Comparison of ENCODE assay signal across 8 cellular contexts in genomic region chr6:157940375-157941036, GRCh38. TPM values are rescaled to one million over a fixed set of nuclear protein-coding genes. Genes with fewer than 3 reads are reported as not detected.
DNase-seq lines count a peak whose midpoint lies in the region; ATAC-seq and TF ChIP-seq lines count a peak whose summit lies in the region.
"Not testable (repeated sequence)": the region's sequence is repeated elsewhere in the genome, so short reads cannot be mapped to it uniquely, and the experiment has no call there.

No MANE protein-coding gene starts in this region.

- H3K27me3 Mint-ChIP-seq in T-helper 2 cell treated with Interferon-gamma antibody and Interleukin-4, amounts not matched to agents 5 μg/mL and 100 μg/mL, for 36 hours (ENCODE audit: low read depth); activated CD8-positive, alpha-beta memory T cell treated with anti-CD3 and anti-CD28 coated beads, Interleukin-2, amount 10 ng/mL, durations not matched to agents 7 days and 5 days; activated naive CD4-positive, alpha-beta T cell treated with anti-CD3 and anti-CD28 coated beads for 36 hours (ENCODE audit: low read depth); endodermal cell (ENCODE audit: insufficient read depth): not testable (repeated sequence)

- intact Hi-C loops in activated naive CD4-positive, alpha-beta T cell treated with anti-CD3 and anti-CD28 coated beads for 36 hours (cut with micrococcal nuclease) = loop anchor here (1.0 to 2.0 kb wide), 4 partner anchors 23 to 176 kb away; no protein-coding TSS in a partner anchor

- not testable (repeated sequence) for H3K27ac Mint-ChIP-seq in T-helper 2 cell treated with Interferon-gamma antibody and Interleukin-4, amounts not matched to agents 5 μg/mL and 100 μg/mL, for 36 hours; activated CD8-positive, alpha-beta memory T cell treated with anti-CD3 and anti-CD28 coated beads, Interleukin-2, amount 10 ng/mL, durations not matched to agents 7 days and 5 days
- peak overlapping the region; percentile 68 for H3K27ac Mint-ChIP-seq in activated naive CD4-positive, alpha-beta T cell treated with anti-CD3 and anti-CD28 coated beads for 36 hours
- peak overlapping the region; percentile 13 for H3K27ac Mint-ChIP-seq in endodermal cell

- H3K4me1 Mint-ChIP-seq in T-helper 2 cell treated with Interferon-gamma antibody and Interleukin-4, amounts not matched to agents 5 μg/mL and 100 μg/mL, for 36 hours (ENCODE audit: low read depth); endodermal cell: not testable (repeated sequence)
- H3K4me1 Mint-ChIP-seq in activated CD8-positive, alpha-beta memory T cell treated with anti-CD3 and anti-CD28 coated beads, Interleukin-2, amount 10 ng/mL, durations not matched to agents 7 days and 5 days = peaks cover 20% of the 10 kb centered on the region
- H3K4me1 Mint-ChIP-seq in activated naive CD4-positive, alpha-beta T cell treated with anti-CD3 and anti-CD28 coated beads for 36 hours (ENCODE audit: low read depth) = peaks cover 25% of the 10 kb centered on the region

- H3K27ac ChIP-seq in endodermal cell (ENCODE audit: low read depth, low read length) = not testable (repeated sequence)
- H3K27ac ChIP-seq in temporal lobe (ENCODE audit: low read depth, low read length) = peak overlapping the region; percentile 96

- H3K9me3 Mint-ChIP-seq in T-helper 2 cell treated with Interferon-gamma antibody and Interleukin-4, amounts not matched to agents 5 μg/mL and 100 μg/mL, for 36 hours; activated CD8-positive, alpha-beta memory T cell treated with anti-CD3 and anti-CD28 coated beads, Interleukin-2, amount 10 ng/mL, durations not matched to agents 7 days and 5 days (ENCODE audit: low read depth); activated naive CD4-positive, alpha-beta T cell treated with anti-CD3 and anti-CD28 coated beads for 36 hours; endodermal cell: not testable (repeated sequence)

- H3K36me3 ChIP-seq in endodermal cell (ENCODE audit: control insufficient read depth, insufficient read depth, low read length) = peaks cover 91% of the 10 kb centered on the region

- H3K4me3 Mint-ChIP-seq in T-helper 2 cell treated with Interferon-gamma antibody and Interleukin-4, amounts not matched to agents 5 μg/mL and 100 μg/mL, for 36 hours; activated CD8-positive, alpha-beta memory T cell treated with anti-CD3 and anti-CD28 coated beads, Interleukin-2, amount 10 ng/mL, durations not matched to agents 7 days and 5 days; activated naive CD4-positive, alpha-beta T cell treated with anti-CD3 and anti-CD28 coated beads for 36 hours; endodermal cell: not testable (repeated sequence)

- DNase-seq in T-helper 2 cell treated with Interferon-gamma antibody and Interleukin-4, amounts not matched to agents 5 μg/mL and 100 μg/mL, for 36 hours (ENCODE audit: low spot score) = peak; percentile 72
- DNase-seq in activated CD8-positive, alpha-beta memory T cell treated with anti-CD3 and anti-CD28 coated beads, Interleukin-2, amount 10 ng/mL, durations not matched to agents 7 days and 5 days; endodermal cell: not testable (repeated sequence)
- peak; percentile 82 for DNase-seq in activated naive CD4-positive, alpha-beta T cell treated with anti-CD3 and anti-CD28 coated beads for 36 hours
- peak; percentile 19 for DNase-seq in left kidney (ENCODE audit: low read depth, low spot score)
- DNase-seq in stimulated activated CD4-positive, alpha-beta T cell treated with anti-CD3 and anti-CD28 coated beads, Interleukin-12 subunit alpha, Interleukin-12 subunit beta, amount 100 ng/mL, for 48 hours (ENCODE audit: low read depth in 2 of 3, low spot score in 1 of 3) = peak; percentile 54 to 73 (median 65)
- peak; percentile 26 for DNase-seq in stimulated activated CD8-positive, alpha-beta memory T cell treated with anti-CD3 and anti-CD28 coated beads, Interleukin-12 subunit alpha, Interleukin-12 subunit beta, amount 100 ng/mL, for 24 hours (ENCODE audit: extremely low read depth)

- peaks cover 10% of the 10 kb centered on the region for H3K4me1 ChIP-seq in endodermal cell (ENCODE audit: control insufficient read depth, insufficient read depth, low read length)

- not testable (repeated sequence) for H3K4me3 ChIP-seq in endodermal cell (ENCODE audit: low read length)

- ATAC-seq in activated CD8-positive, alpha-beta memory T cell treated with anti-CD3 and anti-CD28 coated beads, Interleukin-2, amount 10 ng/mL, durations not matched to agents 7 days and 5 days = peak; percentile 47

- H3K27me3 ChIP-seq in endodermal cell (ENCODE audit: control insufficient read depth, insufficient read depth, low read length, poor library complexity, severe bottlenecking) = not testable (repeated sequence)

- H3K9ac ChIP-seq in endodermal cell (ENCODE audit: extremely low read depth, low read length, poor library complexity, severe bottlenecking) = not testable (repeated sequence)

- peaks cover 12% of the 10 kb centered on the region for H3K36me3 Mint-ChIP-seq in T-helper 2 cell treated with Interferon-gamma antibody and Interleukin-4, amounts not matched to agents 5 μg/mL and 100 μg/mL, for 36 hours (ENCODE audit: low read depth)
- H3K36me3 Mint-ChIP-seq in activated CD8-positive, alpha-beta memory T cell treated with anti-CD3 and anti-CD28 coated beads, Interleukin-2, amount 10 ng/mL, durations not matched to agents 7 days and 5 days = peaks cover 34% of the 10 kb centered on the region
- peaks cover 59% of the 10 kb centered on the region for H3K36me3 Mint-ChIP-seq in activated naive CD4-positive, alpha-beta T cell treated with anti-CD3 and anti-CD28 coated beads for 36 hours (ENCODE audit: low read depth)
- H3K36me3 Mint-ChIP-seq in endodermal cell (ENCODE audit: low read depth) = peaks cover 70% of the 10 kb centered on the region

- TF ChIP-seq CTCF in endodermal cell (conservative IDR thresholded peaks at IDR 0.05) = not testable (repeated sequence)

- not testable (repeated sequence) for H3K9me3 ChIP-seq in endodermal cell (ENCODE audit: control insufficient read depth, low read length)

- 94 to 96% methylated on average over 10 to 12 of the region's 12 CpGs for whole genome bisulfite sequencing in endodermal cell (ENCODE audit: insufficient coverage in 1 of 2, insufficient read length in 1 of 2), 2 experiments

- CTCF ChIA-PET in activated CD8-positive, alpha-beta memory T cell treated with anti-CD3 and anti-CD28 coated beads, Interleukin-2, amount 10 ng/mL, durations not matched to agents 7 days and 5 days (lab: Charles Lee) = interaction anchor here (1.2 kb wide), 1 partner anchor 32 kb away, joined by 3 read pairs; no protein-coding TSS in a partner anchor
- CTCF ChIA-PET in activated naive CD4-positive, alpha-beta T cell treated with anti-CD3 and anti-CD28 coated beads for 36 hours (lab: Charles Lee) = interaction anchor here (0.6 to 2.6 kb wide), 3 partner anchors 86 to 266 kb away, joined by 3 to 9 read pairs (median 3); no protein-coding TSS in a partner anchor

RNA-seq across cellular contexts. Expression of gene SYNJ2, which starts 41.2 kb away (rescaled TPM):
- total RNA-seq in activated CD8-positive, alpha-beta memory T cell treated with anti-CD3 and anti-CD28 coated beads, Interleukin-2, amount 10 ng/mL, durations not matched to agents 7 days and 5 days = 10 to 100 TPM; 41.2 to 42.7 TPM
- total RNA-seq in activated naive CD4-positive, alpha-beta T cell treated with anti-CD3 and anti-CD28 coated beads for 36 hours = 10 to 100 TPM; 42.4 to 42.7 TPM
- 10 to 100 TPM; 21.2 to 32.8 TPM for total RNA-seq in endodermal cell
- 4.3 TPM for polyA plus RNA-seq in endodermal cell (2013, experiment 1 of 2)
- 4.7 TPM for polyA plus RNA-seq in endodermal cell (2013, experiment 2 of 2)
- total RNA-seq in temporal lobe = 6.6 TPM
